15 cellular contexts compared by ENCODE assay signal in the genomic region with DNA sequence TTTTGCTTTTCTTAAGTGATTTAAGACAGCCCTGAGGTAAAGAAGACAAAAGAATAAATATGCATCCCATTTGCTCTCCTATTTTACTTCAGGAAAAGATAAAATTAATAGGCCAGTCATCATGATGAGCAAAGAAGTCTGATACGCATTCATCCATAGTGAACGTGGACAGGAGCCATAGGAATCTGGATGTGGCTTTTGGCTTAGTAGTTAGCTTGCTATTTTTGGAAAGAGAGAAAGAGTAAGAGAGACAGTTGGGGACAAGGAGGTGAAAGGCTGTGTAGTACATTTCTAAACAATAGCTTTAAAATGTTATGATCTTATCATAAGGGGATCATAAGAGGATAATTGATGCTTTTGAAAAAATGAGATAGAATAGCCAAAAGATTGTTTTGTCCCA.
A peak's percentile ranks its signal among the peaks of the same experiment; 100 is the strongest.
DNase-seq lines count a peak whose midpoint lies in the region; ATAC-seq and TF ChIP-seq lines count a peak whose summit lies in the region.
"Had no signal": no experiment of that assay in that cellular context is flagged by ENCODE, and none has a peak within 500 bp of the region (broad histone marks: within the 10 kb centered on the region; RNA-seq: fewer than 3 reads in every experiment).

No MANE protein-coding gene starts in this region.

- TF ChIP-seq CTCF in AG10803 (conservative IDR thresholded peaks at IDR 0.05; ENCODE audit: low read length) (no peak), fibroblast of the aortic adventitia (IDR thresholded peaks at IDR 0.05; ENCODE audit: insufficient read depth, low read length) (no peak)

- peak; percentile 23 for DNase-seq in AG10803 (ENCODE audit: low read depth)
- DNase-seq in LHCN-M2 (ENCODE audit: low read depth): peak; percentile 39
- DNase-seq in fibroblast of the aortic adventitia (ENCODE audit: low read depth): peak; percentile 25
- DNase-seq in myocyte (ENCODE audit: low read depth): peak; percentile 54
- DNase-seq in EL: no peak
- DNase-seq in effector CD4-positive, alpha-beta T cell: no peak
- DNase-seq: AML-193, DMS79, H9, NCI-H1092 treated with DMSO at 0.1 percent for 48 hours, NCI-H2081 treated with DMSO at 0.1 percent for 48 hours, NCI-H510A, NCI-H748 treated with DMSO at 0.1 percent for 48 hours, SHP77 had no signal

- H3K4me3 ChIP-seq in AG10803 (ENCODE audit: low read length) (no peak overlapping the region), fibroblast of the aortic adventitia (ENCODE audit: low read depth, low read length) (no peak overlapping the region)

- no peak for ATAC-seq in GM18870 (IDR thresholded peaks at IDR 0.05; ENCODE audit: unreplicated experiment)

Comparison
In these comparisons a context has a peak if more than half of its experiments do, and no peak if none do; other contexts are left out.
1. DNase-seq: peak in AG10803 (single experiment), LHCN-M2 (single experiment), fibroblast of the aortic adventitia (single experiment) and myocyte (single experiment); none in EL (single experiment) and effector CD4-positive, alpha-beta T cell (single experiment).